8 cellular contexts compared by ENCODE assay signal in genomic region chr14:50531595-50532501, GRCh38.
DNase-seq lines count a peak whose midpoint lies in the region; ATAC-seq lines count a peak whose summit lies in the region.

No MANE protein-coding gene starts in this region.

- peak overlapping the region; percentile 94 for H3K9ac ChIP-seq in HUES48 (ENCODE audit: low read depth, low read length)

- H3K4me1 Mint-ChIP-seq in T-helper 1 cell treated with Interleukin-12 subunit alpha and Interleukin-12 subunit beta and Interleukin-4 antibody, amounts not matched to agents 30 μg/mL and 1 μg/mL, for 36 hours (ENCODE audit: low read depth) = peaks cover 28% of the 10 kb centered on the region

- H3K4me3 Mint-ChIP-seq in T-helper 1 cell treated with Interleukin-12 subunit alpha and Interleukin-12 subunit beta and Interleukin-4 antibody, amounts not matched to agents 30 μg/mL and 1 μg/mL, for 36 hours = peak overlapping the region; percentile 91

- H3K27me3 Mint-ChIP-seq in T-helper 1 cell treated with Interleukin-12 subunit alpha and Interleukin-12 subunit beta and Interleukin-4 antibody, amounts not matched to agents 30 μg/mL and 1 μg/mL, for 36 hours (ENCODE audit: low read depth) = peaks cover 26% of the 10 kb centered on the region

- H3K27ac Mint-ChIP-seq in T-helper 1 cell treated with Interleukin-12 subunit alpha and Interleukin-12 subunit beta and Interleukin-4 antibody, amounts not matched to agents 30 μg/mL and 1 μg/mL, for 36 hours = peak overlapping the region; percentile 74

- H3K9me3 Mint-ChIP-seq in T-helper 1 cell treated with Interleukin-12 subunit alpha and Interleukin-12 subunit beta and Interleukin-4 antibody, amounts not matched to agents 30 μg/mL and 1 μg/mL, for 36 hours = no peaks in the 10 kb centered on the region

- no peaks in the 10 kb centered on the region for H3K27me3 ChIP-seq in HUES48 (ENCODE audit: control insufficient read depth, insufficient read depth, low read length)

- H3K4me3 ChIP-seq in HUES48 (ENCODE audit: low read depth, low read length) = peak overlapping the region; percentile 93

- no peaks in the 10 kb centered on the region for H3K9me3 ChIP-seq in HUES48 (ENCODE audit: control insufficient read depth, insufficient read depth, low read length)

- DNase-seq in GDM1 (lab: John Stamatoyannopoulos, UW) (peak; percentile 35), kidney glomerular epithelial cell (lab: John Stamatoyannopoulos, UW) (peak; percentile 30), amniotic stem cell (lab: John Stamatoyannopoulos, UW) (no peak)
- DNase-seq in central memory CD4-positive, alpha-beta T cell = peak; percentile 15
- DNase-seq in stimulated activated CD4-positive, alpha-beta T cell treated with anti-CD3 and anti-CD28 coated beads, Interleukin-2, amount 100 ng/mL, for 24 hours = peak; percentile 39 to 45

- peak overlapping the region; percentile 87 for H3K27ac ChIP-seq in HUES48 (ENCODE audit: low read depth, low read length)

- peaks cover 29% of the 10 kb centered on the region for H3K4me1 ChIP-seq in HUES48 (ENCODE audit: control insufficient read depth, insufficient read depth, low read length)

- H3K36me3 Mint-ChIP-seq in T-helper 1 cell treated with Interleukin-12 subunit alpha and Interleukin-12 subunit beta and Interleukin-4 antibody, amounts not matched to agents 30 μg/mL and 1 μg/mL, for 36 hours (ENCODE audit: low read depth) = peaks cover 2% of the 10 kb centered on the region

- H3K36me3 ChIP-seq in HUES48 (ENCODE audit: control insufficient read depth, insufficient read depth, low read length) = peaks cover 4% of the 10 kb centered on the region; the same call in 1 of the 2 replicates

- ATAC-seq in GM21515 (IDR thresholded peaks at IDR 0.05; ENCODE audit: unreplicated experiment) = peak; percentile 32
